ENCODE assay signal across 1 cellular context in genomic region chr3:195227871-195228270, GRCh38.
TF ChIP-seq lines count a peak whose summit lies in the region.

No MANE protein-coding gene starts in this region.

TF ChIP-seq in H1, 55 proteins besides CTCF, POLR2A, EP300 and RAD21:
- TF ChIP-seq SP2 (IDR thresholded peaks at IDR 0.05; ENCODE audit: low read length) (no peak), YY1 (IDR thresholded peaks at IDR 0.05; ENCODE audit: low read depth, low read length) (no peak), TCF12 (IDR thresholded peaks at IDR 0.05; ENCODE audit: low read depth, low read length) (no peak), SAP30 (IDR thresholded peaks at IDR 0.05; ENCODE audit: insufficient read depth, insufficient replicate concordance, low read length) (no peak), NRF1 (IDR thresholded peaks at IDR 0.05; ENCODE audit: low read depth, low read length) (no peak), CTBP2 (IDR thresholded peaks at IDR 0.05; ENCODE audit: borderline replicate concordance, insufficient read depth, insufficient read length, low read length) (no peak), JUN (IDR thresholded peaks at IDR 0.05; ENCODE audit: low read depth, low read length) (no peak), SIRT6 (IDR thresholded peaks at IDR 0.05; ENCODE audit: low read length) (no peak), ZNF274 (IDR thresholded peaks at IDR 0.05; ENCODE audit: borderline replicate concordance, extremely low read depth, low read length) (no peak), EZH2 (IDR thresholded peaks at IDR 0.05; ENCODE audit: low read depth, low read length, severe bottlenecking) (no peak), HDAC2 (IDR thresholded peaks at IDR 0.05; ENCODE audit: borderline replicate concordance in 1 of 2, low read depth in 2 of 2, low read length in 2 of 2) (no peak), MAFK (IDR thresholded peaks at IDR 0.05; ENCODE audit: low read depth, low read length) (no peak), POU5F1 (IDR thresholded peaks at IDR 0.05; ENCODE audit: low read depth, low read length) (no peak), USF2 (IDR thresholded peaks at IDR 0.05; ENCODE audit: low read length) (no peak), ATF2 (IDR thresholded peaks at IDR 0.05; ENCODE audit: low read length) (no peak), SP1 (IDR thresholded peaks at IDR 0.05; ENCODE audit: low read depth, low read length) (no peak)
